ENCODE assay signal across 16 cellular contexts in the genomic region with DNA sequence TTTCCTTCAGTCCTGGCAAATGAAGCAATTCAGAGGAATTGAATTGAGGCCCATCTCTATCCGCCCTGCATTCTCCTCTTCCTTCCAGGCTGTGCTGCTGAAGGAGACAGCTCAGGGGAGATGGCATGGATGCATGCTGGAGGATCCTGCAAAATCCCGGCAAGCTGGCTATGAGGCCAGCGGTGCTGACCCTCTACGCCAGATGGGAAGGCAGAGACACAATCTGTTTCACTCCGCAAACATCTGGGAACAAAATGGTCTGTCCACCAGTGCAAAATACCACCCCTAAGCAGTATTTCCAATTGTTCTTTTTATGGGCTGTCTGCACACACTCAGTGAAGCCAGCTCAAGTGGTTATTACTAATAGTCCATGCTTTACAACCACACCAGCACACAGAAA. TPM values are rescaled to one million over a fixed set of nuclear protein-coding genes. Genes with fewer than 3 reads are reported as not detected.
DNase-seq lines count a peak whose midpoint lies in the region; TF ChIP-seq lines count a peak whose summit lies in the region.
"Had no signal": no experiment of that assay in that cellular context is flagged by ENCODE, and none has a peak within 500 bp of the region (broad histone marks: within the 10 kb centered on the region; RNA-seq: fewer than 3 reads in every experiment).

No MANE protein-coding gene starts in this region.

- no peaks in the 10 kb centered on the region for H3K9me3 Mint-ChIP-seq in endodermal cell

- H2AFZ ChIP-seq in trophoblast cell (ENCODE audit: insufficient read depth, low read length, poor library complexity), result no peak overlapping the region

- H2AK5ac ChIP-seq in trophoblast cell (ENCODE audit: low read length), result no peak overlapping the region

- no peaks in the 10 kb centered on the region for H3K4me1 ChIP-seq in endodermal cell (ENCODE audit: control insufficient read depth, insufficient read depth, low read length)
- no peaks in the 10 kb centered on the region for H3K4me1 ChIP-seq in trophoblast cell (ENCODE audit: control insufficient read depth in 1 of 2, insufficient read depth in 2 of 2, low read length in 2 of 2)
- no peaks in the 10 kb centered on the region for H3K4me1 ChIP-seq in testis

- H3K9ac ChIP-seq in endodermal cell (ENCODE audit: extremely low read depth, low read length, poor library complexity, severe bottlenecking), result no peak overlapping the region
- H3K9ac ChIP-seq in trophoblast cell (ENCODE audit: low read length), result no peak overlapping the region

- H4K91ac ChIP-seq in trophoblast cell (ENCODE audit: low read depth, low read length), result no peak overlapping the region

- H4K12ac ChIP-seq in trophoblast cell (ENCODE audit: low read depth, low read length), result no peak overlapping the region

- H4K8ac ChIP-seq in trophoblast cell (ENCODE audit: low read depth, low read length), result no peak overlapping the region

- H3K79me2 ChIP-seq in trophoblast cell (ENCODE audit: control insufficient read depth, insufficient read depth, low read length, poor library complexity), result no peaks in the 10 kb centered on the region

- H3K9me3 ChIP-seq in endodermal cell (ENCODE audit: control insufficient read depth, low read length) (no peaks in the 10 kb centered on the region), trophoblast cell (ENCODE audit: insufficient read depth, low read depth, low read length) (no peaks in the 10 kb centered on the region), testis (no peaks in the 10 kb centered on the region)

- no peak overlapping the region for H2BK5ac ChIP-seq in trophoblast cell (ENCODE audit: low read depth, low read length, poor library complexity)

- no peaks in the 10 kb centered on the region for H3K79me1 ChIP-seq in trophoblast cell (ENCODE audit: low read length)

- no peaks in the 10 kb centered on the region for H3K27me3 ChIP-seq in endodermal cell (ENCODE audit: control insufficient read depth, insufficient read depth, low read length, poor library complexity, severe bottlenecking)
- no peaks in the 10 kb centered on the region for H3K27me3 ChIP-seq in trophoblast cell (ENCODE audit: insufficient read depth, low read length)
- no peaks in the 10 kb centered on the region for H3K27me3 ChIP-seq in testis

- H3K36me3 Mint-ChIP-seq in endodermal cell (ENCODE audit: low read depth), result no peaks in the 10 kb centered on the region

- H3K36me3 ChIP-seq in endodermal cell (ENCODE audit: control insufficient read depth, insufficient read depth, low read length), result no peaks in the 10 kb centered on the region
- H3K36me3 ChIP-seq in trophoblast cell (ENCODE audit: control insufficient read depth in 1 of 2, insufficient read depth in 2 of 2, low read length in 2 of 2), result no peaks in the 10 kb centered on the region
- no peaks in the 10 kb centered on the region for H3K36me3 ChIP-seq in testis (ENCODE audit: low read depth, missing control alignments)

- no peak for TF ChIP-seq POLR2A in testis (IDR thresholded peaks at IDR 0.05)

- no peak overlapping the region for H3K4me2 ChIP-seq in trophoblast cell (ENCODE audit: low read length)

- H2BK12ac ChIP-seq in trophoblast cell (ENCODE audit: low read length), result no peak overlapping the region

- peak in 2 of 3 experiments; percentile 5 to 28 for DNase-seq in NCI-H1417 (lab: John Stamatoyannopoulos, UW)
- no peak for DNase-seq in NCI-H1417 treated with DMSO at 0.1 percent for 48 hours (lab: John Stamatoyannopoulos, UW)
- peak; percentile 48 for DNase-seq in NCI-H2171 (lab: John Stamatoyannopoulos, UW)
- DNase-seq in endodermal cell, result peak; percentile 27
- no peak for DNase-seq in trophoblast cell
- no peak for DNase-seq in testis
- no peak for DNase-seq in LoVo (ENCODE audit: low spot score)
- no peak for DNase-seq in GM10266 (ENCODE audit: extremely low spot score)
- DNase-seq: 8988T, DMS53, GOT3, NCI-H1694 treated with DMSO at 0.1 percent for 48 hours, NCI-H526 treated with DMSO at 0.1 percent for 48 hours, SHP77 treated with DMSO at 0.1 percent for 48 hours, T-helper 2 cell had no signal

- intact Hi-C loops in testis (cut with DNase I; ENCODE audit: low total_unique reads), result no loop called here

- WGBS in endodermal cell (ENCODE audit: insufficient coverage in 1 of 2, insufficient read length in 1 of 2), 2 experiments, result 91 to 95% methylated on average over 4 to 5 of the region's 5 CpGs
- WGBS in trophoblast cell (ENCODE audit: extremely low coverage, insufficient coverage, insufficient read length), result no CpG with 5 or more reads among the region's 5 CpGs
- 75 to 79% methylated on average over 5 of the region's 5 CpGs for WGBS in testis, 2 donors

- H3K18ac ChIP-seq in trophoblast cell (ENCODE audit: low read length), result no peak overlapping the region

- H3K23ac ChIP-seq in trophoblast cell (ENCODE audit: low read length), result peak overlapping the region; percentile 14

- H3K4me1 Mint-ChIP-seq in endodermal cell, result no peaks in the 10 kb centered on the region

- TF ChIP-seq CTCF in endodermal cell (conservative IDR thresholded peaks at IDR 0.05) (no peak), testis (IDR thresholded peaks at IDR 0.05) (no peak), GM10266 (IDR thresholded peaks at IDR 0.05; ENCODE audit: control insufficient read depth, insufficient read depth, low read depth, missing control alignments) (no peak)

- H3K4me3 ChIP-seq in endodermal cell (ENCODE audit: low read length) (no peak overlapping the region), trophoblast cell (ENCODE audit: low read depth, low read length) (no peak overlapping the region), testis (no peak overlapping the region)

- no peak overlapping the region for H3K27ac Mint-ChIP-seq in endodermal cell

- no peak overlapping the region for H3K4ac ChIP-seq in trophoblast cell (ENCODE audit: low read depth, low read length)

- H2BK120ac ChIP-seq in trophoblast cell (ENCODE audit: insufficient read depth, low read length, poor library complexity), result no peak overlapping the region

- H3K4me3 Mint-ChIP-seq in endodermal cell, result no peak overlapping the region

- H3K27ac ChIP-seq in endodermal cell (ENCODE audit: low read depth, low read length) (no peak overlapping the region), trophoblast cell (ENCODE audit: low read depth, low read length) (no peak overlapping the region), testis (no peak overlapping the region)
- H3K27ac ChIP-seq: C4-2B had no signal

- no peak overlapping the region for H3K14ac ChIP-seq in trophoblast cell (ENCODE audit: low read length)

- H3K27me3 Mint-ChIP-seq in endodermal cell (ENCODE audit: insufficient read depth), result no peaks in the 10 kb centered on the region

RNA-seq across cellular contexts. Expression of a gene that starts 27.1 kb away (rescaled TPM):
- total RNA-seq in endodermal cell (10 to 100 TPM; 14.1 to 15.3 TPM), testis (10 to 100 TPM; 37.4 to 38.7 TPM)
- 25.6 TPM for polyA plus RNA-seq in endodermal cell (2013, experiment 1 of 2)
- 24.2 TPM for polyA plus RNA-seq in endodermal cell (2013, experiment 2 of 2)
- 11.0 TPM in 2 replicates for polyA plus RNA-seq in trophoblast cell (2013)
- 32.7 TPM for polyA plus RNA-seq in testis (ENCODE audit: insufficient read depth, low read depth, low replicate concordance)

Comparison
In these comparisons a context has a peak if more than half of its experiments do, and no peak if none do; other contexts are left out.
1. DNase-seq: peak in NCI-H1417 (2 of 3), NCI-H2171 (single experiment) and endodermal cell (single experiment); none in NCI-H1417 treated with DMSO at 0.1 percent for 48 hours (single experiment), trophoblast cell (0 of 2), testis (single experiment), LoVo (single experiment) and GM10266 (single experiment).